8 cellular contexts compared by ENCODE assay signal in genomic region chr1:242462867-242463266, GRCh38.
"Had no signal": no experiment of that assay in that cellular context is flagged by ENCODE, and none has a peak within 500 bp of the region (broad histone marks: within the 10 kb centered on the region; RNA-seq: fewer than 3 reads in every experiment).

No MANE protein-coding gene starts in this region.

- DNase-seq: GDM1, GF-D8 had no signal

- FAIRE-seq: G401.6, GM12878, GM12891, GM12892, GM18507, GM19239 had no signal

- H3K4me3 ChIP-seq: GM12878 had no signal

- ATAC-seq: GM12878 had no signal
